11 cellular contexts compared by ENCODE assay signal in the genomic region with DNA sequence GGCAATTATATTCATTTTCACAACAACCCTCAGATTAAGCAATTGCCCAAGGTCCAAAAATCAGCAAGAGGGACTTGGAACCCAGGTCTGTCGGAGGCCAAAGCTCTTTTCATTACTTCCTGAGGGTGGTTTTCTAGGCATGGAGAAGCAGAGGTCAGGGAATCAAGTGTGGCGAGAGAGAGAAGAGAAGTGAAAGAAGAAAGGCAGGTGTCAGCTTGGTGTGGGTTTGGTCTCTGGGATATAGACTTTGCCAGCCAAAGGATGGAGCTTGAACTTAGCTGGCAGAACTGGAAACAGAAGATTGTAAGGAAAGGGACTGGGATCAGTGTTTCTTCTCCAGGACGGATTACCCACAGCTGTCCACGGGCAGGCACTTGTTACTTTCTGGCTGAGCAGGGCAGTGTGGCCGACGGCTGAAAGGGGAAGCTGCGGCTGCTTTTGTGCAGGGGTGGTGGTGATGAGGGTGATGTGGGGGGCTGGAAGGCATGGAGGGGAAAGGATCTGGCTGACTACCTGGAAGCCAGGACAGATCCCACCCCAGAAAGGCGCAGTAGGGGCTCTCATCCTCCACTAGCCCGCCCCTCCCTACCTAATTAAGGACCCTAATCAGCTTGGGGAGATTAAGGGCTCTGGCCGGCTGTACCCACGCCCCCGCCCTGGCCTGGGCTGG. TPM values are rescaled to one million over a fixed set of nuclear protein-coding genes. Genes with fewer than 3 reads are reported as not detected.
DNase-seq lines count a peak whose midpoint lies in the region; ATAC-seq and TF ChIP-seq lines count a peak whose summit lies in the region.
"Had no signal": no experiment of that assay in that cellular context is flagged by ENCODE, and none has a peak within 500 bp of the region (broad histone marks: within the 10 kb centered on the region; RNA-seq: fewer than 3 reads in every experiment).

A gene (plus strand): TSS at position 640 of the 670 bp plus-strand sequence. CDS start 433 bp downstream, outside the sequence.

- no peak for TF ChIP-seq POLR2A in breast epithelium (IDR thresholded peaks at IDR 0.05)

- H3K36me3 ChIP-seq in breast epithelium (no peaks in the 10 kb centered on the region), upper lobe of right lung (no peaks in the 10 kb centered on the region)

- H3K36me3 Mint-ChIP-seq in MCF 10A (ENCODE audit: insufficient read depth, unreplicated experiment): peaks cover 6% of the 10 kb centered on the region
- no peaks in the 10 kb centered on the region for H3K36me3 Mint-ChIP-seq in activated B cell treated with CpG ODN at 0.5 μM for 24 hours (ENCODE audit: low read depth)
- peaks cover 3% of the 10 kb centered on the region for H3K36me3 Mint-ChIP-seq in memory B cell

- H3K4me3 Mint-ChIP-seq in MCF 10A (ENCODE audit: unreplicated experiment) (no peak within 1 kb of the TSS), activated B cell treated with CpG ODN at 0.5 μM for 24 hours (peak within 1 kb of the TSS; percentile 83), memory B cell (peak within 1 kb of the TSS; percentile 72)

- BruUV-seq in MCF 10A (replicated peaks; lab: Mats Ljungman, UMichigan): no TSS peak

- H3K27ac Mint-ChIP-seq in MCF 10A (ENCODE audit: low read depth, unreplicated experiment): no peak within 1 kb of the TSS
- no peak within 1 kb of the TSS for H3K27ac Mint-ChIP-seq in activated B cell treated with CpG ODN at 0.5 μM for 24 hours
- no peak within 1 kb of the TSS for H3K27ac Mint-ChIP-seq in memory B cell

- ATAC-seq in activated B cell treated with CpG ODN at 0.5 μM for 24 hours (ENCODE audit: low read depth) (peak; percentile 61), memory B cell (ENCODE audit: low read depth) (peak; percentile 75), upper lobe of right lung (peak; percentile 70), GM19395 (IDR thresholded peaks at IDR 0.05; ENCODE audit: unreplicated experiment) (no peak)

- TF ChIP-seq CTCF in breast epithelium (IDR thresholded peaks at IDR 0.05) (no peak), MCF 10A (IDR thresholded peaks at IDR 0.05; ENCODE audit: unreplicated experiment) (no peak), activated B cell treated with CpG ODN at 0.5 μM for 24 hours (IDR thresholded peaks at IDR 0.05) (no peak), upper lobe of right lung (IDR thresholded peaks at IDR 0.05) (no peak)

- H3K4me1 Mint-ChIP-seq in MCF 10A (ENCODE audit: insufficient read depth, unreplicated experiment) (peaks cover 16% of the 10 kb centered on the region), activated B cell treated with CpG ODN at 0.5 μM for 24 hours (peaks cover 7% of the 10 kb centered on the region), memory B cell (peaks cover 13% of the 10 kb centered on the region)

- H3K4me3 ChIP-seq in breast epithelium (peak within 1 kb of the TSS in 2 of 3 donors; percentile 44 to 61), upper lobe of right lung (peak within 1 kb of the TSS; percentile 23)

- H3K27me3 Mint-ChIP-seq in MCF 10A (ENCODE audit: insufficient read depth, unreplicated experiment): peaks cover 13% of the 10 kb centered on the region
- H3K27me3 Mint-ChIP-seq in activated B cell treated with CpG ODN at 0.5 μM for 24 hours: peaks cover 31% of the 10 kb centered on the region
- peaks cover 20% of the 10 kb centered on the region for H3K27me3 Mint-ChIP-seq in memory B cell

- peaks cover 0 to 5% of the 10 kb centered on the region in 2 donors for H3K4me1 ChIP-seq in breast epithelium
- peaks cover 14% of the 10 kb centered on the region for H3K4me1 ChIP-seq in upper lobe of right lung

- DNase-seq in breast epithelium (ENCODE audit: low spot score in 2 of 2): peak in 1 of 2 donors; percentile 45
- no peak for DNase-seq in MCF 10A (ENCODE audit: unreplicated experiment)
- no peak for DNase-seq in activated B cell treated with CpG ODN at 0.5 μM for 24 hours
- DNase-seq in memory B cell (ENCODE audit: low spot score in 2 of 2): no peak
- peak; percentile 72 for DNase-seq in upper lobe of right lung
- DNase-seq in NCI-H345 (lab: John Stamatoyannopoulos, UW): no peak
- no peak for DNase-seq in NCI-H187 (lab: John Stamatoyannopoulos, UW)
- DNase-seq: activated CD4-positive, alpha-beta T cell treated with anti-CD3 and anti-CD28 coated beads for 48 hours had no signal

- H3K9me3 ChIP-seq in breast epithelium (no peaks in the 10 kb centered on the region), upper lobe of right lung (no peaks in the 10 kb centered on the region)

- POLR2A ChIA-PET in MCF 10A (lab: Yijun Ruan, JAX): interaction anchor here (0.6 to 2.1 kb wide), 5 partner anchors 15 to 160 kb away, joined by 3 to 8 read pairs (median 3); no protein-coding TSS in a partner anchor
- POLR2A ChIA-PET in activated B cell treated with CpG ODN at 0.5 μM for 24 hours (lab: Charles Lee): interaction anchor here (0.8 to 1.2 kb wide), 2 partner anchors 86 to 316 kb away, joined by 3 to 4 read pairs; a partner anchor contains a TSS

- H3K27ac ChIP-seq in breast epithelium (no peak within 1 kb of the TSS), upper lobe of right lung (no peak within 1 kb of the TSS)

- intact Hi-C loops in breast epithelium (cut with DNase I; ENCODE audit: low total_unique reads) (no loop called here), MCF 10A (cut with micrococcal nuclease) (no loop called here), activated B cell treated with CpG ODN at 0.5 μM for 24 hours (cut with micrococcal nuclease) (no loop called here), upper lobe of right lung (cut with DNase I) (no loop called here)

- no peaks in the 10 kb centered on the region for H3K9me3 Mint-ChIP-seq in MCF 10A (ENCODE audit: unreplicated experiment)
- no peaks in the 10 kb centered on the region for H3K9me3 Mint-ChIP-seq in activated B cell treated with CpG ODN at 0.5 μM for 24 hours
- H3K9me3 Mint-ChIP-seq in memory B cell: peaks cover 3% of the 10 kb centered on the region

- H3K27me3 ChIP-seq in breast epithelium (peaks cover 5 to 27% of the 10 kb centered on the region in 2 donors), upper lobe of right lung (peaks cover 64% of the 10 kb centered on the region)

- CTCF ChIA-PET in MCF 10A (lab: Yijun Ruan, JAX) (interaction anchor here (0.8 to 1.6 kb wide), 6 partner anchors 12 to 108 kb away, joined by 3 to 10 read pairs (median 4); no protein-coding TSS in a partner anchor), activated B cell treated with CpG ODN at 0.5 μM for 24 hours (lab: Charles Lee) (interaction anchor here (0.6 to 2.5 kb wide), 3 partner anchors 12 to 58 kb away, joined by 3 to 15 read pairs (median 4); no protein-coding TSS in a partner anchor)

RNA-seq across cellular contexts. Expression of the gene that starts here (rescaled TPM):
- total RNA-seq in breast epithelium (under 1 TPM in 1 of 3 donors, not detected in 2; 0.15 TPM), MCF 10A (2022) (not detected in 2 replicates), activated B cell treated with CpG ODN at 0.5 μM for 24 hours (not detected in 2 replicates), upper lobe of right lung (2.6 TPM)
- total RNA-seq: endothelial cell of umbilical vein, renal cortical epithelial cell had no signal

Comparison
In these comparisons a context has a peak if more than half of its experiments do, and no peak if none do; other contexts are left out.
1. Peak in ATAC-seq in activated B cell treated with CpG ODN at 0.5 μM for 24 hours; RNA of the gene not detected or under 1 TPM.